ENCODE assay signal across 14 cellular contexts in genomic region chr1:108704501-108704900, GRCh38. TPM values are rescaled to one million over a fixed set of nuclear protein-coding genes. Genes with fewer than 3 reads are reported as not detected.
DNase-seq lines count a peak whose midpoint lies in the region; ATAC-seq and TF ChIP-seq lines count a peak whose summit lies in the region.
"Had no signal": no experiment of that assay in that cellular context is flagged by ENCODE, and none has a peak within 500 bp of the region (broad histone marks: within the 10 kb centered on the region; RNA-seq: fewer than 3 reads in every experiment).

No MANE protein-coding gene starts in this region.

- no peak for TF ChIP-seq EP300 in SK-N-SH (IDR thresholded peaks at IDR 0.05; ENCODE audit: borderline replicate concordance in 1 of 2, low read depth in 1 of 2, low read length in 1 of 2)

- H3K4me3 Mint-ChIP-seq in activated naive CD4-positive, alpha-beta T cell treated with anti-CD3 and anti-CD28 coated beads, Interleukin-2, amount 10 ng/mL, durations not matched to agents 7 days and 5 days = no peak overlapping the region

- no peaks in the 10 kb centered on the region for H4K20me1 ChIP-seq in SK-N-SH (ENCODE audit: insufficient read depth)

- H3K79me2 ChIP-seq in SK-N-SH (ENCODE audit: insufficient read depth) = no peaks in the 10 kb centered on the region

- no peak overlapping the region for H2AFZ ChIP-seq in SK-N-SH (ENCODE audit: low read depth)

- POLR2A ChIA-PET in SK-N-SH (lab: Yijun Ruan, JAX) = no interaction called here

- CTCF ChIA-PET in activated naive CD4-positive, alpha-beta T cell treated with anti-CD3 and anti-CD28 coated beads, Interleukin-2, amount 10 ng/mL, durations not matched to agents 7 days and 5 days (lab: Charles Lee) = interaction anchor here (1.3 to 1.4 kb wide), 2 partner anchors 11 to 60 kb away, joined by 3 to 4 read pairs; no protein-coding TSS in a partner anchor
- CTCF ChIA-PET in SK-N-SH (lab: Yijun Ruan, JAX) = interaction anchor here (1.3 kb wide), 1 partner anchor 11 kb away, joined by 3 read pairs; no protein-coding TSS in a partner anchor

- peaks cover 23% of the 10 kb centered on the region for H3F3A ChIP-seq in SK-N-SH (replicated peaks; ENCODE audit: insufficient read depth)

- TF ChIP-seq CTCF in SK-N-SH (IDR thresholded peaks at IDR 0.05) = no peak
- TF ChIP-seq CTCF in epithelial cell of esophagus (IDR thresholded peaks at IDR 0.05; ENCODE audit: insufficient read depth, low read depth, low read length, missing control alignments) = no peak

- H3K4me2 ChIP-seq in SK-N-SH (peak overlapping the region; percentile 41; the same call in 1 of the 2 replicates), skeletal muscle satellite cell (ENCODE audit: low read length) (peak overlapping the region; percentile 44)

- H3K4me3 ChIP-seq in SK-N-SH (ENCODE audit: low read depth in 2 of 2, low read length in 1 of 2) = no peak overlapping the region
- H3K4me3 ChIP-seq in epithelial cell of esophagus (ENCODE audit: low read length) = no peak overlapping the region
- H3K4me3 ChIP-seq in skeletal muscle satellite cell (ENCODE audit: low read length) = no peak overlapping the region
- H3K4me3 ChIP-seq: HAP-1, lower lobe of right lung, skin epidermis had no signal

- peak overlapping the region in 1 of 2 experiments; percentile 46; a peak in 1 of 4 replicates for H3K27ac ChIP-seq in SK-N-SH (ENCODE audit: low read depth in 2 of 2, low read length in 1 of 2)
- H3K27ac ChIP-seq: lower lobe of right lung had no signal

- H3K27me3 Mint-ChIP-seq in activated naive CD4-positive, alpha-beta T cell treated with anti-CD3 and anti-CD28 coated beads, Interleukin-2, amount 10 ng/mL, durations not matched to agents 7 days and 5 days = peaks cover 16% of the 10 kb centered on the region

- peaks cover 47% of the 10 kb centered on the region for H3K4me1 Mint-ChIP-seq in activated naive CD4-positive, alpha-beta T cell treated with anti-CD3 and anti-CD28 coated beads, Interleukin-2, amount 10 ng/mL, durations not matched to agents 7 days and 5 days

- peaks cover 25% of the 10 kb centered on the region for H3K36me3 Mint-ChIP-seq in activated naive CD4-positive, alpha-beta T cell treated with anti-CD3 and anti-CD28 coated beads, Interleukin-2, amount 10 ng/mL, durations not matched to agents 7 days and 5 days

- peaks cover 27 to 28% of the 10 kb centered on the region in 2 experiments for H3K36me3 ChIP-seq in SK-N-SH (replicated peaks in 1 of 2; ENCODE audit: control insufficient read depth in 1 of 2, insufficient read depth in 2 of 2, low read length in 1 of 2)
- peaks cover 29% of the 10 kb centered on the region for H3K36me3 ChIP-seq in skeletal muscle satellite cell (ENCODE audit: insufficient read depth, low read length)

- WGBS in SK-N-SH (ENCODE audit: low lambda C conversion rate) = 57% methylated on average over 2 of the region's 2 CpGs

- no peak for ATAC-seq in HG03354 (IDR thresholded peaks at IDR 0.05; ENCODE audit: poor library complexity, severe bottlenecking, unreplicated experiment)
- no peak for ATAC-seq in GM19023 (IDR thresholded peaks at IDR 0.05; ENCODE audit: unreplicated experiment)
- ATAC-seq: lower lobe of right lung had no signal

- H3K27me3 ChIP-seq in SK-N-SH (ENCODE audit: insufficient read depth) (no peaks in the 10 kb centered on the region), skeletal muscle satellite cell (ENCODE audit: control insufficient read depth, insufficient read depth, low read length) (no peaks in the 10 kb centered on the region)

- H3K4me1 ChIP-seq in SK-N-SH (ENCODE audit: control insufficient read depth in 1 of 2, insufficient read depth in 2 of 2, low read depth in 1 of 2, low read length in 1 of 2) = 0 out of 4 replicates have a peak, but pooled peaks cover 0 to 12% of the 10 kb centered on the region in 2 experiments
- H3K4me1 ChIP-seq in skeletal muscle satellite cell (ENCODE audit: control insufficient read depth, insufficient read depth, low read length) = peaks cover 23% of the 10 kb centered on the region
- H3K4me1 ChIP-seq: HAP-1 had no signal

- no peak overlapping the region for H3K9ac ChIP-seq in SK-N-SH
- H3K9ac ChIP-seq in skeletal muscle satellite cell (ENCODE audit: low read depth, low read length) = no peak overlapping the region

- H3K9me2 ChIP-seq in SK-N-SH = no peaks in the 10 kb centered on the region

- H3K9me3 ChIP-seq in SK-N-SH (no peaks in the 10 kb centered on the region), skeletal muscle satellite cell (replicated peaks; ENCODE audit: low read length) (no peaks in the 10 kb centered on the region)
- H3K9me3 ChIP-seq: HAP-1, lower lobe of right lung had no signal

- no peak for DNase-seq in activated naive CD4-positive, alpha-beta T cell treated with anti-CD3 and anti-CD28 coated beads, Interleukin-2, amount 10 ng/mL, durations not matched to agents 7 days and 5 days
- DNase-seq in activated naive CD4-positive, alpha-beta T cell (lab: John Stamatoyannopoulos, UW) = no peak
- DNase-seq in SK-N-SH = no peak
- peak; percentile 82 for DNase-seq in epithelial cell of esophagus (ENCODE audit: low read depth)
- DNase-seq in nucleus accumbens (lab: John Stamatoyannopoulos, UW) = no peak
- DNase-seq: activated CD4-positive, alpha-beta T cell treated with anti-CD3 and anti-CD28 coated beads, Interleukin-2, amount 50 U/mL, for 1 hour; C1 segment of cervical spinal cord; lower lobe of right lung; NCI-H774 had no signal

- TF ChIP-seq RAD21 in SK-N-SH (IDR thresholded peaks at IDR 0.05; ENCODE audit: low read length) = no peak

- H3K27ac Mint-ChIP-seq in activated naive CD4-positive, alpha-beta T cell treated with anti-CD3 and anti-CD28 coated beads, Interleukin-2, amount 10 ng/mL, durations not matched to agents 7 days and 5 days = peak overlapping the region; percentile 88

- no peaks in the 10 kb centered on the region for H3K9me3 Mint-ChIP-seq in activated naive CD4-positive, alpha-beta T cell treated with anti-CD3 and anti-CD28 coated beads, Interleukin-2, amount 10 ng/mL, durations not matched to agents 7 days and 5 days

TF ChIP-seq in SK-N-SH, 30 proteins besides CTCF, POLR2A, EP300 and RAD21:
- no peak for TF ChIP-seq GATA2 (CRISPR knock-in tag; IDR thresholded peaks at IDR 0.05)
- TF ChIP-seq FOSL2 (IDR thresholded peaks at IDR 0.05; ENCODE audit: borderline replicate concordance, low read depth) = 0 out of 2 replicates have a peak, but pooled peaks have one; percentile 13
- no peak for TF ChIP-seq USF2 (IDR thresholded peaks at IDR 0.05; ENCODE audit: borderline replicate concordance, low read depth, low read length)
- no peak for TF ChIP-seq REST (IDR thresholded peaks at IDR 0.05; ENCODE audit: low read depth, low read length)
TF ChIP-seq in SK-N-SH: peak in this region for 1.

RNA-seq across cellular contexts. Expression of gene FNDC7, which starts 8.2 kb away (rescaled TPM):
- polyA plus RNA-seq in SK-N-SH (2012; rRNA removed) = 0.02 TPM in 1 of 2 replicates, not detected in the other
- not detected in 2 replicates for polyA plus RNA-seq in SK-N-SH (2012; cell fraction: cytosol; rRNA removed)
- polyA plus RNA-seq in SK-N-SH (2012; cell fraction: nucleus; rRNA removed) = 0.07 TPM in 1 of 2 replicates, not detected in the other
- total RNA-seq in skeletal muscle satellite cell (2012; rRNA removed) = under 0.01 TPM in 2 replicates
- total RNA-seq: lower lobe of right lung had no signal

RNA-seq across cellular contexts. Expression of gene PRPF38B, which starts 12.4 kb away (rescaled TPM):
- 17.5 and 22.3 TPM in 2 replicates for polyA plus RNA-seq in SK-N-SH (2012; rRNA removed)
- 11.5 and 14.1 TPM in 2 replicates for polyA plus RNA-seq in SK-N-SH (2012; cell fraction: cytosol; rRNA removed)
- polyA plus RNA-seq in SK-N-SH (2012; cell fraction: nucleus; rRNA removed) = 45.9 and 68.6 TPM in 2 replicates
- total RNA-seq in skeletal muscle satellite cell (2012; rRNA removed) = 14.7 and 17.7 TPM in 2 replicates

RNA-seq across cellular contexts. Expression of gene STXBP3, which starts 42.0 kb away (rescaled TPM):
- polyA plus RNA-seq in SK-N-SH (2012; rRNA removed) = 12.6 and 16.8 TPM in 2 replicates
- 21.6 and 29.9 TPM in 2 replicates for polyA plus RNA-seq in SK-N-SH (2012; cell fraction: cytosol; rRNA removed)
- 5.3 and 14.9 TPM in 2 replicates for polyA plus RNA-seq in SK-N-SH (2012; cell fraction: nucleus; rRNA removed)
- 40.1 and 65.3 TPM in 2 replicates for total RNA-seq in skeletal muscle satellite cell (2012; rRNA removed)

RNA-seq across cellular contexts. Expression of gene HENMT1, which starts 43.6 kb away (rescaled TPM):
- polyA plus RNA-seq in SK-N-SH (2012; rRNA removed) = 0.03 TPM in 2 replicates
- polyA plus RNA-seq in SK-N-SH (2012; cell fraction: cytosol; rRNA removed) = 0.07 and 0.09 TPM in 2 replicates
- not detected in 2 replicates for polyA plus RNA-seq in SK-N-SH (2012; cell fraction: nucleus; rRNA removed)
- 1.8 and 3.9 TPM in 2 replicates for total RNA-seq in skeletal muscle satellite cell (2012; rRNA removed)
